In the genomic region with DNA sequence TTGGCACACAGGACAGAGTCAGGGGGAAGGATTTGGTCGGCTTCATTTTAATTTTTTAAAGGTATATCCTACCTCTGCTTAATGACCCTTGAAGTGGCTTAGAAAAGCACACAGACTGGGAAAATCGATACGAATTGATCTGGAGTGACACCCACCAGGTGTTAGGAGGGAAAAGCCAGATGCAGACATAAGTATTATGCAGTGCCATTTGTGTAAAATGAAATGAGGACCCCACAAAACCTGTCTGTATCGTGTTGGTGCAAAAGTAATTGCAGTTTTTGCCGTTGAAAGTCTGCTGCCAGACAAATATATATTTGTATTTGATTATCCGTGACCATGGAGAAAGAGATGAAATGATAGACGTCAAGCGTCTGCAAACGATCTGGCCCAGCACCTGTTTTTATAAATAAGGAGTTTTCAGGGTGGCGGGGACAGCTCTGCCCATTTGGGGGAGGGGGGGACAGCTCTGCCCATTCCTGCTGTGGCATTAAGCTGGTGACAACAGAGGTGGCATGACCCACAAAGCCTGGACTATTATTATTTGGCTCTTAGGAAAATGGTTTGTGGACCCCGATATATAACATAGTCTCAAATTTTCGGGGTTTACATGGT, we compare ENCODE assay signal across 15 cellular contexts.
DNase-seq lines count a peak whose midpoint lies in the region; ATAC-seq lines count a peak whose summit lies in the region.
"Had no signal": no experiment of that assay in that cellular context is flagged by ENCODE, and none has a peak within 500 bp of the region (broad histone marks: within the 10 kb centered on the region; RNA-seq: fewer than 3 reads in every experiment).

No MANE protein-coding gene starts in this region.

- POLR2A ChIA-PET in naive thymus-derived CD8-positive, alpha-beta T cell (lab: Charles Lee), result interaction anchor here (0.6 kb wide), 1 partner anchor 232 kb away, joined by 4 read pairs; no protein-coding TSS in a partner anchor

- no peak overlapping the region for H3K4me3 Mint-ChIP-seq in T-helper 17 cell
- H3K4me3 Mint-ChIP-seq in naive thymus-derived CD8-positive, alpha-beta T cell, result peak overlapping the region in 2 of 10 donors; percentile 26 to 27
- no peak overlapping the region for H3K4me3 Mint-ChIP-seq in activated T-cell treated with anti-CD3 and anti-CD28 coated beads, Interleukin-2, amount 50 U/mL, for 24 hours
- H3K4me3 Mint-ChIP-seq: activated naive CD8-positive, alpha-beta T cell treated with anti-CD3 and anti-CD28 coated beads, Interleukin-2, amount 10 ng/mL, durations not matched to agents 7 days and 5 days had no signal

- no peaks in the 10 kb centered on the region for H3K9me3 Mint-ChIP-seq in naive thymus-derived CD8-positive, alpha-beta T cell
- no peaks in the 10 kb centered on the region for H3K9me3 Mint-ChIP-seq in activated T-cell treated with anti-CD3 and anti-CD28 coated beads, Interleukin-2, amount 50 U/mL, for 24 hours
- H3K9me3 Mint-ChIP-seq: activated naive CD8-positive, alpha-beta T cell treated with anti-CD3 and anti-CD28 coated beads, Interleukin-2, amount 10 ng/mL, durations not matched to agents 7 days and 5 days had no signal

- DNase-seq in COLO668 (lab: John Stamatoyannopoulos, UW; ENCODE audit: unreplicated experiment) (peak; percentile 57), NCI-H1417 (lab: John Stamatoyannopoulos, UW) (peak in 2 of 3 experiments; percentile 76 to 89), T-helper 17 cell (no peak), islet precursor cell (no peak), DMS114 treated with DMSO at 0.1 percent for 48 hours (lab: John Stamatoyannopoulos, UW; ENCODE audit: unreplicated experiment) (no peak)
- DNase-seq in naive thymus-derived CD8-positive, alpha-beta T cell, result no peak
- DNase-seq in activated T-cell treated with anti-CD3 and anti-CD28 coated beads, Interleukin-2, amount 50 U/mL, for 24 hours, result no peak
- DNase-seq: activated CD4-positive, alpha-beta T cell treated with anti-CD3 and anti-CD28 coated beads for 48 hours; activated naive CD8-positive, alpha-beta T cell treated with anti-CD3 and anti-CD28 coated beads, Interleukin-2, amount 10 ng/mL, durations not matched to agents 7 days and 5 days; esophagus squamous epithelium; NCI-H1048; NCI-H774; spleen had no signal

- no peaks in the 10 kb centered on the region for H3K9me3 ChIP-seq in T-helper 17 cell (ENCODE audit: control insufficient read depth, low read length, poor library complexity, severe bottlenecking)
- H3K9me3 ChIP-seq: esophagus squamous epithelium, spleen, thoracic aorta had no signal

- H3K36me3 Mint-ChIP-seq in T-helper 17 cell (ENCODE audit: low read depth), result no peaks in the 10 kb centered on the region
- H3K36me3 Mint-ChIP-seq in naive thymus-derived CD8-positive, alpha-beta T cell, result peaks cover 0 to 2% (median 0%) of the 10 kb centered on the region in 3 donors
- no peaks in the 10 kb centered on the region for H3K36me3 Mint-ChIP-seq in activated T-cell treated with anti-CD3 and anti-CD28 coated beads, Interleukin-2, amount 50 U/mL, for 24 hours (ENCODE audit: low read depth)

- no peak for ATAC-seq in T-helper 17 cell
- ATAC-seq in naive thymus-derived CD8-positive, alpha-beta T cell, result no peak
- ATAC-seq: Panc1 had no signal

- H3K27ac Mint-ChIP-seq in T-helper 17 cell, result peak overlapping the region; percentile 29
- H3K27ac Mint-ChIP-seq in naive thymus-derived CD8-positive, alpha-beta T cell, result peak overlapping the region in 9 of 10 donors; percentile 14 to 100 (median 63)
- no peak overlapping the region for H3K27ac Mint-ChIP-seq in activated T-cell treated with anti-CD3 and anti-CD28 coated beads, Interleukin-2, amount 50 U/mL, for 24 hours

- H3K27me3 Mint-ChIP-seq in T-helper 17 cell, result no peaks in the 10 kb centered on the region
- H3K27me3 Mint-ChIP-seq in naive thymus-derived CD8-positive, alpha-beta T cell, result no peaks in the 10 kb centered on the region
- H3K27me3 Mint-ChIP-seq in activated T-cell treated with anti-CD3 and anti-CD28 coated beads, Interleukin-2, amount 50 U/mL, for 24 hours, result no peaks in the 10 kb centered on the region
- H3K27me3 Mint-ChIP-seq: activated naive CD8-positive, alpha-beta T cell treated with anti-CD3 and anti-CD28 coated beads, Interleukin-2, amount 10 ng/mL, durations not matched to agents 7 days and 5 days had no signal

- peaks cover 31% of the 10 kb centered on the region for H3K4me1 Mint-ChIP-seq in T-helper 17 cell
- H3K4me1 Mint-ChIP-seq in naive thymus-derived CD8-positive, alpha-beta T cell, result peaks cover 33 to 68% (median 62%) of the 10 kb centered on the region in 4 donors
- H3K4me1 Mint-ChIP-seq in activated T-cell treated with anti-CD3 and anti-CD28 coated beads, Interleukin-2, amount 50 U/mL, for 24 hours (ENCODE audit: low read depth), result peaks cover 54% of the 10 kb centered on the region

Comparison
In these comparisons a context has a peak if more than half of its experiments do, and no peak if none do; other contexts are left out.
1. DNase-seq: peak in COLO668 (single experiment) and NCI-H1417 (2 of 3); none in T-helper 17 cell (0 of 3), naive thymus-derived CD8-positive, alpha-beta T cell (0 of 10), islet precursor cell (single experiment), DMS114 treated with DMSO at 0.1 percent for 48 hours (single experiment) and activated T-cell treated with anti-CD3 and anti-CD28 coated beads, Interleukin-2, amount 50 U/mL, for 24 hours (single experiment).